In genomic region chr3:111324142-111324541, GRCh38 we compare ENCODE assay signal across 13 cellular contexts.
DNase-seq lines count a peak whose midpoint lies in the region; ATAC-seq and TF ChIP-seq lines count a peak whose summit lies in the region.
"Had no signal": no experiment of that assay in that cellular context is flagged by ENCODE, and none has a peak within 500 bp of the region (broad histone marks: within the 10 kb centered on the region; RNA-seq: fewer than 3 reads in every experiment).

No MANE protein-coding gene starts in this region.

- 0 out of 2 replicates have a peak overlapping the region, but pooled peaks have one; percentile 9 for H3K4me3 ChIP-seq in ACC112 (ENCODE audit: low read depth, low read length)
- peak overlapping the region in 1 of 2 experiments; percentile 25; a peak in 2 of 4 replicates for H3K4me3 ChIP-seq in DND-41 (ENCODE audit: low read depth in 1 of 2, low read length in 2 of 2)
- no peak overlapping the region for H3K4me3 ChIP-seq in SJCRH30
- H3K4me3 ChIP-seq in upper lobe of right lung: no peak overlapping the region

- no peaks in the 10 kb centered on the region for H3K27me3 ChIP-seq in ACC112 (ENCODE audit: insufficient read depth, low read length)
- H3K27me3 ChIP-seq in DND-41 (ENCODE audit: insufficient read depth, low read length, poor library complexity): no peaks in the 10 kb centered on the region
- H3K27me3 ChIP-seq in SJCRH30: no peaks in the 10 kb centered on the region
- H3K27me3 ChIP-seq in upper lobe of right lung: no peaks in the 10 kb centered on the region

- no peaks in the 10 kb centered on the region for H3K79me2 ChIP-seq in ACC112 (ENCODE audit: control insufficient read depth, insufficient read depth, low read length, unreplicated experiment)
- H3K79me2 ChIP-seq in DND-41 (ENCODE audit: insufficient read depth, low read length): no peaks in the 10 kb centered on the region

- peak overlapping the region; percentile 72 for H2AFZ ChIP-seq in ACC112 (ENCODE audit: low read length, unreplicated experiment)
- H2AFZ ChIP-seq in DND-41 (ENCODE audit: low read depth, low read length): peak overlapping the region; percentile 60

- H3K4me1 ChIP-seq in ACC112 (ENCODE audit: control insufficient read depth, insufficient read depth, low read length, unreplicated experiment): peaks cover 18% of the 10 kb centered on the region
- peaks cover 84% of the 10 kb centered on the region for H3K4me1 ChIP-seq in DND-41 (ENCODE audit: insufficient read depth, low read length)
- peaks cover 70% of the 10 kb centered on the region for H3K4me1 ChIP-seq in SJCRH30
- peaks cover 5% of the 10 kb centered on the region for H3K4me1 ChIP-seq in upper lobe of right lung

- no peak for DNase-seq in DND-41
- DNase-seq in SJCRH30: no peak
- peak in 1 of 3 donors; percentile 12 for DNase-seq in immature natural killer cell
- no peak for DNase-seq in CD1c-positive myeloid dendritic cell (ENCODE audit: extremely low spot score)
- DNase-seq in upper lobe of right lung: no peak
- DNase-seq in GM03348 (ENCODE audit: low spot score): no peak
- DNase-seq: HFFc6, NCI-H1694, NCI-H748 treated with DMSO at 0.1 percent for 48 hours, SIG-M5 had no signal

- peak overlapping the region; percentile 45 to 75 (median 69) for H3K4me3 Mint-ChIP-seq in immature natural killer cell
- H3K4me3 Mint-ChIP-seq: dendritic cell treated with granulocyte-macrophage colony-stimulating factor and Interleukin-4, amounts not matched to agents 40 ng/mL and 50 ng/mL, for 4 days; HFFc6 had no signal

- no peaks in the 10 kb centered on the region for H3K36me3 Mint-ChIP-seq in immature natural killer cell

- peaks cover 0 to 3% (median 0%) of the 10 kb centered on the region in 3 donors for H3K27me3 Mint-ChIP-seq in immature natural killer cell (ENCODE audit: low read depth in 3 of 3)
- H3K27me3 Mint-ChIP-seq: dendritic cell treated with granulocyte-macrophage colony-stimulating factor and Interleukin-4, amounts not matched to agents 40 ng/mL and 50 ng/mL, for 4 days had no signal

- peak overlapping the region; percentile 59 for H3K4me2 ChIP-seq in DND-41 (ENCODE audit: insufficient read depth, low read length)

- intact Hi-C loops in upper lobe of right lung (cut with DNase I): no loop called here

- H3K9me3 Mint-ChIP-seq in immature natural killer cell: no peaks in the 10 kb centered on the region
- H3K9me3 Mint-ChIP-seq: dendritic cell treated with granulocyte-macrophage colony-stimulating factor and Interleukin-4, amounts not matched to agents 40 ng/mL and 50 ng/mL, for 4 days; HFFc6 had no signal

- H3K9me3 ChIP-seq in DND-41 (ENCODE audit: insufficient read depth, low read length, severe bottlenecking) (no peaks in the 10 kb centered on the region), SJCRH30 (replicated peaks) (no peaks in the 10 kb centered on the region; the same call in 1 of the 2 replicates), upper lobe of right lung (no peaks in the 10 kb centered on the region)

- H3K27ac Mint-ChIP-seq in immature natural killer cell: peak overlapping the region; percentile 20 to 84 (median 61)
- H3K27ac Mint-ChIP-seq: dendritic cell treated with granulocyte-macrophage colony-stimulating factor and Interleukin-4, amounts not matched to agents 40 ng/mL and 50 ng/mL, for 4 days; HFFc6 had no signal

- TF ChIP-seq CTCF in DND-41 (IDR thresholded peaks at IDR 0.05; ENCODE audit: borderline replicate concordance, extremely low read depth, low read length, poor library complexity, severe bottlenecking): no peak
- TF ChIP-seq CTCF in upper lobe of right lung (IDR thresholded peaks at IDR 0.05): no peak

- ATAC-seq in DND-41 (ENCODE audit: insufficient read depth, low read depth) (peak; percentile 53), upper lobe of right lung (no peak), GM18519 (IDR thresholded peaks at IDR 0.05; ENCODE audit: low FRiP score, unreplicated experiment) (no peak)

- H3K36me3 ChIP-seq in ACC112 (ENCODE audit: insufficient read depth, low read length) (no peaks in the 10 kb centered on the region), DND-41 (ENCODE audit: insufficient read depth, low read length) (no peaks in the 10 kb centered on the region), SJCRH30 (no peaks in the 10 kb centered on the region), upper lobe of right lung (no peaks in the 10 kb centered on the region)

- no peak overlapping the region for H3K27ac ChIP-seq in ACC112 (ENCODE audit: low read depth, low read length)
- peak overlapping the region; percentile 93 for H3K27ac ChIP-seq in DND-41 (ENCODE audit: low read length)
- peak overlapping the region; percentile 81 for H3K27ac ChIP-seq in SJCRH30
- no peak overlapping the region for H3K27ac ChIP-seq in upper lobe of right lung

- no peaks in the 10 kb centered on the region for H4K20me1 ChIP-seq in DND-41 (ENCODE audit: insufficient read depth, low read length)

- peaks cover 29 to 33% of the 10 kb centered on the region in 2 donors for H3K4me1 Mint-ChIP-seq in immature natural killer cell

- peak overlapping the region; percentile 56 for H3K9ac ChIP-seq in DND-41 (ENCODE audit: low read depth, low read length)

Comparison
In these comparisons a context has a peak if more than half of its experiments do, and no peak if none do; other contexts are left out.
1. H3K27ac ChIP-seq: peak in DND-41 (single experiment) and SJCRH30 (single experiment); none in ACC112 (single experiment) and upper lobe of right lung (single experiment).